In genomic region chr22:36163497-36163896, GRCh38 we compare ENCODE assay signal across 17 cellular contexts. TPM values are rescaled to one million over a fixed set of nuclear protein-coding genes. Genes with fewer than 3 reads are reported as not detected.
A peak's percentile ranks its signal among the peaks of the same experiment; 100 is the strongest.
DNase-seq lines count a peak whose midpoint lies in the region; ATAC-seq, FAIRE-seq and TF ChIP-seq lines count a peak whose summit lies in the region.
"Had no signal": no experiment of that assay in that cellular context is flagged by ENCODE, and none has a peak within 500 bp of the region (broad histone marks: within the 10 kb centered on the region; RNA-seq: fewer than 3 reads in every experiment).

No MANE protein-coding gene starts in this region.

- H3K36me3 Mint-ChIP-seq in CD14-positive monocyte, result peaks cover 9 to 13% of the 10 kb centered on the region in 2 donors
- H3K36me3 Mint-ChIP-seq in natural killer cell treated with Interleukin-12 subunit alpha and Interleukin-12 subunit beta and Interleukin-15 and Interleukin-18, amount 100 ng/mL, for 72 hours, result no peaks in the 10 kb centered on the region

- WGBS in GM12878 (ENCODE audit: insufficient coverage, insufficient replicate concordance, low lambda C conversion rate, missing lambda C conversion rate), result 74% methylated on average over 2 of the region's 2 CpGs
- WGBS in testis, 2 donors, result 88 to 96% methylated on average over 2 of the region's 2 CpGs

- H3K36me3 ChIP-seq in GM12878 (ENCODE audit: control insufficient read depth in 2 of 2, insufficient read depth in 2 of 2, low read length in 1 of 2) (no peaks in the 10 kb centered on the region), testis (ENCODE audit: low read depth, missing control alignments) (no peaks in the 10 kb centered on the region)

- H3K4me3 ChIP-seq in GM12865 (ENCODE audit: low read depth, low read length), result peak overlapping the region; percentile 40; the same call in 1 of the 2 replicates
- peak overlapping the region; percentile 18; the same call in 1 of the 2 replicates for H3K4me3 ChIP-seq in GM12878
- no peak overlapping the region for H3K4me3 ChIP-seq in testis
- H3K4me3 ChIP-seq: PC-9 had no signal

- H3K27me3 Mint-ChIP-seq in CD14-positive monocyte (ENCODE audit: low read depth in 3 of 3), result no peaks in the 10 kb centered on the region
- no peaks in the 10 kb centered on the region for H3K27me3 Mint-ChIP-seq in natural killer cell treated with Interleukin-12 subunit alpha and Interleukin-12 subunit beta and Interleukin-15 and Interleukin-18, amount 100 ng/mL, for 72 hours

- H3K4me3 Mint-ChIP-seq in CD14-positive monocyte, result no peak overlapping the region
- H3K4me3 Mint-ChIP-seq in natural killer cell treated with Interleukin-12 subunit alpha and Interleukin-12 subunit beta and Interleukin-15 and Interleukin-18, amount 100 ng/mL, for 72 hours, result peak overlapping the region; percentile 93

- SMC1A ChIA-PET in GM12878 (lab: Charles Lee; ENCODE audit: uncharacterized antibody, unreplicated experiment), result interaction anchor here (0.6 to 10.7 kb wide), 17 partner anchors 10 to 766 kb away, joined by 3 to 154 read pairs (median 5); partner anchors contain the start of genes APOL1 and APOL2

- H3K79me2 ChIP-seq in GM12878 (ENCODE audit: control insufficient read depth, insufficient read depth, low read length), result peaks cover 22% of the 10 kb centered on the region

- TF ChIP-seq CTCF in CD14-positive monocyte (IDR thresholded peaks at IDR 0.05), result no peak
- no peak for TF ChIP-seq CTCF in GM12865 (IDR thresholded peaks at IDR 0.05; ENCODE audit: insufficient read depth, low read depth, low read length, missing control alignments)
- TF ChIP-seq CTCF in GM12878 (IDR thresholded peaks at IDR 0.05 in 2 of 3, conservative IDR thresholded peaks at IDR 0.05 in 1 of 3; ENCODE audit: control insufficient read depth in 2 of 3, extremely low read depth in 1 of 3, insufficient read depth in 1 of 3, low read depth in 3 of 3, low read length in 3 of 3), result no peak
- TF ChIP-seq CTCF in testis (IDR thresholded peaks at IDR 0.05), result no peak

- H3K27me3 ChIP-seq in GM12878 (replicated peaks in 1 of 2; ENCODE audit: control insufficient read depth in 2 of 2, insufficient read depth in 2 of 2, low read length in 1 of 2) (no peaks in the 10 kb centered on the region), testis (no peaks in the 10 kb centered on the region)

- peak overlapping the region; percentile 91 to 99 (median 97) for H3K27ac Mint-ChIP-seq in CD14-positive monocyte
- H3K27ac Mint-ChIP-seq in natural killer cell treated with Interleukin-12 subunit alpha and Interleukin-12 subunit beta and Interleukin-15 and Interleukin-18, amount 100 ng/mL, for 72 hours, result peak overlapping the region; percentile 99

- H3K4me2 ChIP-seq in GM12878 (ENCODE audit: control insufficient read depth, insufficient read depth), result peak overlapping the region; percentile 99
- H3K4me2 ChIP-seq: PC-9 had no signal

- H3K4me1 ChIP-seq in GM12878 (ENCODE audit: control insufficient read depth, insufficient read depth, low read length) (peaks cover 56% of the 10 kb centered on the region), testis (peaks cover 7% of the 10 kb centered on the region)

- in situ Hi-C loops in GM12878 (cut with MboI), result no loop called here

- intact Hi-C loops in CD14-positive monocyte (cut with micrococcal nuclease), result no loop called here
- intact Hi-C loops in GM12878 (cut with micrococcal nuclease; ENCODE audit: unreplicated experiment), result no loop called here
- intact Hi-C loops in testis (cut with DNase I; ENCODE audit: low total_unique reads), result no loop called here

- FAIRE-seq in GM12878 (lab: Jason Lieb, UNC) (no peak), HTR-8/SVneo (lab: Jason Lieb, UNC) (no peak)
- FAIRE-seq: astrocyte, frontal cortex had no signal

- DNase-seq in CD14-positive monocyte (ENCODE audit: low spot score) (no peak), GM12865 (ENCODE audit: low read depth) (no peak), GM12878 (ENCODE audit: low read depth, low spot score) (no peak), testis (no peak), iPS-NIHi7 (ENCODE audit: extremely low spot score) (no peak), HTR-8/SVneo (ENCODE audit: insufficient read length, low spot score) (no peak)
- peak; percentile 44 for DNase-seq in natural killer cell treated with Interleukin-12 subunit alpha and Interleukin-12 subunit beta and Interleukin-15 and Interleukin-18, amount 100 ng/mL, for 72 hours (ENCODE audit: low spot score)
- DNase-seq: activated CD4-positive, alpha-beta T cell treated with anti-CD3 and anti-CD28 coated beads, Interleukin-2, amount 50 U/mL, for 4 hours; DMS53; IMR-90; NCI-H526; PC-9 had no signal

- no peak for ATAC-seq in GM12878
- no peak for ATAC-seq in natural killer cell treated with Interleukin-12 subunit alpha and Interleukin-12 subunit beta and Interleukin-15 and Interleukin-18, amount 100 ng/mL, for 72 hours
- no peak for ATAC-seq in HG03139 (IDR thresholded peaks at IDR 0.05; ENCODE audit: unreplicated experiment)

- TF ChIP-seq POLR2A in GM12878 (IDR thresholded peaks at IDR 0.05; ENCODE audit: low read depth, low read length) (no peak), testis (IDR thresholded peaks at IDR 0.05) (no peak)

- RAD21 ChIA-PET in GM12878 (lab: Charles Lee; ENCODE audit: unreplicated experiment), result interaction anchor here (0.5 to 7.4 kb wide), 7 partner anchors 11 to 536 kb away, joined by 3 to 71 read pairs (median 4); partner anchors contain the start of gene APOL2

- CTCF ChIA-PET in GM12878 (lab: Yijun Ruan, JAX), result interaction anchor here (0.6 to 11.9 kb wide), 14 partner anchors 10 to 536 kb away, joined by 3 to 150 read pairs (median 6); partner anchors contain the start of gene APOL2

- no peaks in the 10 kb centered on the region for H4K20me1 ChIP-seq in GM12878 (ENCODE audit: control insufficient read depth, insufficient read depth)

- H3K9me3 Mint-ChIP-seq in CD14-positive monocyte, result peaks cover 0 to 2% (median 0%) of the 10 kb centered on the region in 7 donors
- H3K9me3 Mint-ChIP-seq in natural killer cell treated with Interleukin-12 subunit alpha and Interleukin-12 subunit beta and Interleukin-15 and Interleukin-18, amount 100 ng/mL, for 72 hours, result no peaks in the 10 kb centered on the region

- no peak for TF ChIP-seq RAD21 in GM12878 (IDR thresholded peaks at IDR 0.05; ENCODE audit: insufficient read depth, low read depth, low read length)

- H3K4me1 Mint-ChIP-seq in CD14-positive monocyte, result peaks cover 91% of the 10 kb centered on the region
- peaks cover 84 to 89% of the 10 kb centered on the region in 2 donors for H3K4me1 Mint-ChIP-seq in natural killer cell treated with Interleukin-12 subunit alpha and Interleukin-12 subunit beta and Interleukin-15 and Interleukin-18, amount 100 ng/mL, for 72 hours (ENCODE audit: low read depth in 2 of 2)

- no peak for TF ChIP-seq EP300 in GM12878 (IDR thresholded peaks at IDR 0.05; ENCODE audit: borderline replicate concordance in 1 of 2, control insufficient read depth in 1 of 2, low read depth in 2 of 2, low read length in 2 of 2)

- peak overlapping the region; percentile 94 for H3K27ac ChIP-seq in GM12878 (ENCODE audit: control insufficient read depth, insufficient read depth)
- no peak overlapping the region for H3K27ac ChIP-seq in testis
- H3K27ac ChIP-seq: PC-9 had no signal

- POLR2A ChIA-PET in GM12878 (lab: Charles Lee), result interaction anchor here (0.6 to 2.8 kb wide), 7 partner anchors 9 to 102 kb away, joined by 3 to 14 read pairs (median 3); partner anchors contain the start of gene APOL1

- no TSS peak for BruUV-seq in GM12878 (replicated peaks; lab: Mats Ljungman, UMichigan)

- no peak overlapping the region for H2AFZ ChIP-seq in GM12878 (ENCODE audit: control insufficient read depth, low read depth, low read length)
- H2AFZ ChIP-seq: PC-9 had no signal

- no peak overlapping the region; the same call in 1 of the 2 replicates for H3K9ac ChIP-seq in GM12878 (ENCODE audit: control insufficient read depth, insufficient read depth, low read length)

- H3K9me3 ChIP-seq in GM12878 (replicated peaks; ENCODE audit: control insufficient read depth, insufficient read depth, low read length), result no peaks in the 10 kb centered on the region; the same call in 2 of the 3 replicates
- H3K9me3 ChIP-seq in testis, result no peaks in the 10 kb centered on the region

RNA-seq across cellular contexts. Expression of gene APOL3, which starts 2.9 kb away (rescaled TPM):
- polyA plus RNA-seq in CD14-positive monocyte, result 10 to 100 TPM; 39.9 to 61.3 TPM
- total RNA-seq in GM12878 (2013; cell fraction: nucleolus; rRNA removed), result 65.5 and 77.0 TPM in 2 replicates
- 66.8 and 66.9 TPM in 2 replicates for total RNA-seq in GM12878 (2014; rRNA removed)
- 51.7 and 53.4 TPM in 2 replicates for total RNA-seq in GM12878 (2014; rRNA removed; fragmentation: Illumina TruSeq; extraction: Trizol)
- total RNA-seq in GM12878 (2021), result 50.6 and 56.9 TPM in 2 replicates
- polyA plus RNA-seq in GM12878 (2011; ENCODE audit: low read depth), result 23.9 TPM
- polyA plus RNA-seq in GM12878 (2011; rRNA removed), result 48.6 and 52.4 TPM in 2 replicates
- polyA plus RNA-seq in GM12878 (2011; cell fraction: cytosol; rRNA removed), result 58.4 and 58.6 TPM in 2 replicates
- 53.1 and 75.8 TPM in 2 replicates for polyA plus RNA-seq in GM12878 (2011; cell fraction: nucleus; rRNA removed)
- 27.5 and 31.6 TPM in 2 replicates for polyA plus RNA-seq in GM12878 (2012)
- 62.4 and 63.1 TPM in 2 replicates for polyA plus RNA-seq in GM12878 (2014; fragmentation: Illumina TruSeq; extraction: Trizol)
- polyA plus RNA-seq in GM12878 (2014; fragmentation: Nextera tagmentation; extraction: Ambion mirVana), result 10 to 100 TPM in 1 of 2 experiments, 1 to 10 TPM in 1; 6.9 to 33.7 TPM
- 42.9 and 44.5 TPM in 2 replicates for polyA plus RNA-seq in GM12878 (2014; rRNA removed)
- polyA plus RNA-seq in GM12878 (2016; fragmentation: Nextera tagmentation; extraction: Ambion mirVana), result 10 to 100 TPM; 21.1 to 23.3 TPM
- polyA minus RNA-seq in GM12878 (2011; rRNA and poly(A)+ RNA removed), result 72.4 and 88.2 TPM in 2 replicates
- 19.2 and 22.1 TPM in 2 replicates for polyA minus RNA-seq in GM12878 (2011; cell fraction: cytosol; rRNA and poly(A)+ RNA removed)
- polyA minus RNA-seq in GM12878 (2011; cell fraction: nucleus; rRNA and poly(A)+ RNA removed), result 28.0 and 35.9 TPM in 2 replicates
- total RNA-seq in natural killer cell treated with Interleukin-12 subunit alpha and Interleukin-12 subunit beta and Interleukin-15 and Interleukin-18, amount 100 ng/mL, for 72 hours, result 100 to 1,000 TPM in 1 of 2 donors, 10 to 100 TPM in 1; 79.8 to 169 TPM
- total RNA-seq in testis, result 10 to 100 TPM; 10.6 to 13.6 TPM
- 20.9 TPM for polyA plus RNA-seq in testis (ENCODE audit: insufficient read depth, low read depth, low replicate concordance)
- polyA plus RNA-seq: neural cell had no signal

RNA-seq across cellular contexts. Expression of gene APOL4, which starts 38.1 kb away (rescaled TPM):
- polyA plus RNA-seq in CD14-positive monocyte (1 to 10 TPM in 1 of 2 donors, under 1 TPM in 1; 0.71 to 1.4 TPM), GM12878 (2011; rRNA removed) (not detected in 2 replicates), GM12878 (2014; fragmentation: Illumina TruSeq; extraction: Trizol) (0.13 and 0.24 TPM in 2 replicates), GM12878 (2014; fragmentation: Nextera tagmentation; extraction: Ambion mirVana) (not detected), GM12878 (2014; rRNA removed) (0.03 and 0.22 TPM in 2 replicates), GM12878 (2016; fragmentation: Nextera tagmentation; extraction: Ambion mirVana) (under 1 TPM in 1 of 2 experiments, not detected in 1; 0.19 TPM), testis (ENCODE audit: insufficient read depth, low read depth, low replicate concordance) (4.3 TPM)
- not detected in 2 replicates for total RNA-seq in GM12878 (2013; cell fraction: nucleolus; rRNA removed)
- total RNA-seq in GM12878 (2014; rRNA removed) (not detected in 2 replicates), GM12878 (2014; rRNA removed; fragmentation: Illumina TruSeq; extraction: Trizol) (not detected in 2 replicates), GM12878 (2021) (0.13 TPM in 1 of 2 replicates, not detected in the other), testis (1 to 10 TPM in 1 of 2 donors, under 1 TPM in 1; 0.55 to 4.3 TPM)
- 0.09 TPM for polyA plus RNA-seq in GM12878 (2011; ENCODE audit: low read depth)
- polyA plus RNA-seq in GM12878 (2011; cell fraction: cytosol; rRNA removed), result not detected in 2 replicates
- polyA plus RNA-seq in GM12878 (2011; cell fraction: nucleus; rRNA removed), result 0.04 and 0.09 TPM in 2 replicates
- polyA plus RNA-seq in GM12878 (2012), result 0.13 TPM in 1 of 2 replicates, not detected in the other
- polyA minus RNA-seq in GM12878 (2011; rRNA and poly(A)+ RNA removed), result 0.26 TPM in 1 of 2 replicates, not detected in the other
- not detected in 2 replicates for polyA minus RNA-seq in GM12878 (2011; cell fraction: cytosol; rRNA and poly(A)+ RNA removed)
- polyA minus RNA-seq in GM12878 (2011; cell fraction: nucleus; rRNA and poly(A)+ RNA removed), result not detected in 2 replicates
- 1 to 10 TPM in 1 of 2 donors, under 1 TPM in 1; 0.64 to 1.5 TPM for total RNA-seq in natural killer cell treated with Interleukin-12 subunit alpha and Interleukin-12 subunit beta and Interleukin-15 and Interleukin-18, amount 100 ng/mL, for 72 hours
- total RNA-seq: astrocyte, IMR-90, PC-9, SK-MEL-5 had no signal
- polyA plus RNA-seq: neural cell had no signal

Comparison
In these comparisons a context has a peak if more than half of its experiments do, and no peak if none do; other contexts are left out.
1. H3K4me3 ChIP-seq: peak in GM12865 (single experiment) and GM12878 (single experiment); none in testis (0 of 2).